8 cellular contexts compared by ENCODE assay signal in genomic region chr19:53531457-53531856, GRCh38.
"Had no signal": no experiment of that assay in that cellular context is flagged by ENCODE, and none has a peak within 500 bp of the region (broad histone marks: within the 10 kb centered on the region; RNA-seq: fewer than 3 reads in every experiment).

No MANE protein-coding gene starts in this region.

- DNase-seq: GDM1, GF-D8 had no signal

- FAIRE-seq: G401.6, GM12878, GM12891, GM12892, GM18507, GM19239 had no signal

- ATAC-seq: GM12878 had no signal

- H3K4me3 ChIP-seq: GM12878 had no signal
